In genomic region chr18:1017679-1018078, GRCh38 we compare ENCODE assay signal across 1 cellular context.
TF ChIP-seq lines count a peak whose summit lies in the region.

No MANE protein-coding gene starts in this region.

TF ChIP-seq in SK-N-SH, 30 proteins besides CTCF, POLR2A, EP300 and RAD21 (continued from another document):
- TF ChIP-seq, protein P1, sequence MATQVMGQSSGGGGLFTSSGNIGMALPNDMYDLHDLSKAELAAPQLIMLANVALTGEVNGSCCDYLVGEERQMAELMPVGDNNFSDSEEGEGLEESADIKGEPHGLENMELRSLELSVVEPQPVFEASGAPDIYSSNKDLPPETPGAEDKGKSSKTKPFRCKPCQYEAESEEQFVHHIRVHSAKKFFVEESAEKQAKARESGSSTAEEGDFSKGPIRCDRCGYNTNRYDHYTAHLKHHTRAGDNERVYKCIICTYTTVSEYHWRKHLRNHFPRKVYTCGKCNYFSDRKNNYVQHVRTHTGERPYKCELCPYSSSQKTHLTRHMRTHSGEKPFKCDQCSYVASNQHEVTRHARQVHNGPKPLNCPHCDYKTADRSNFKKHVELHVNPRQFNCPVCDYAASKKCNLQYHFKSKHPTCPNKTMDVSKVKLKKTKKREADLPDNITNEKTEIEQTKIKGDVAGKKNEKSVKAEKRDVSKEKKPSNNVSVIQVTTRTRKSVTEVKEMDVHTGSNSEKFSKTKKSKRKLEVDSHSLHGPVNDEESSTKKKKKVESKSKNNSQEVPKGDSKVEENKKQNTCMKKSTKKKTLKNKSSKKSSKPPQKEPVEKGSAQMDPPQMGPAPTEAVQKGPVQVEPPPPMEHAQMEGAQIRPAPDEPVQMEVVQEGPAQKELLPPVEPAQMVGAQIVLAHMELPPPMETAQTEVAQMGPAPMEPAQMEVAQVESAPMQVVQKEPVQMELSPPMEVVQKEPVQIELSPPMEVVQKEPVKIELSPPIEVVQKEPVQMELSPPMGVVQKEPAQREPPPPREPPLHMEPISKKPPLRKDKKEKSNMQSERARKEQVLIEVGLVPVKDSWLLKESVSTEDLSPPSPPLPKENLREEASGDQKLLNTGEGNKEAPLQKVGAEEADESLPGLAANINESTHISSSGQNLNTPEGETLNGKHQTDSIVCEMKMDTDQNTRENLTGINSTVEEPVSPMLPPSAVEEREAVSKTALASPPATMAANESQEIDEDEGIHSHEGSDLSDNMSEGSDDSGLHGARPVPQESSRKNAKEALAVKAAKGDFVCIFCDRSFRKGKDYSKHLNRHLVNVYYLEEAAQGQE (IDR thresholded peaks at IDR 0.05; ENCODE audit: low read depth, low read length), result no peak
- no peak for TF ChIP-seq IRF3 (IDR thresholded peaks at IDR 0.05; ENCODE audit: low read depth, low read length)
